22 cellular contexts compared by ENCODE assay signal in genomic region chr11:6650980-6651379, GRCh38. TPM values are rescaled to one million over a fixed set of nuclear protein-coding genes. Genes with fewer than 3 reads are reported as not detected.
DNase-seq lines count a peak whose midpoint lies in the region; ATAC-seq and TF ChIP-seq lines count a peak whose summit lies in the region.
"Had no signal": no experiment of that assay in that cellular context is flagged by ENCODE, and none has a peak within 500 bp of the region (broad histone marks: within the 10 kb centered on the region; RNA-seq: fewer than 3 reads in every experiment).

No MANE protein-coding gene starts in this region.

- no peak for TF ChIP-seq EP300 in SK-N-SH (IDR thresholded peaks at IDR 0.05; ENCODE audit: borderline replicate concordance in 1 of 2, low read depth in 1 of 2, low read length in 1 of 2)

- peak; percentile 57 for DNase-seq in A172 (ENCODE audit: low spot score)
- DNase-seq in GM13977 (ENCODE audit: low spot score): peak; percentile 5
- peak; percentile 50 for DNase-seq in activated T-cell treated with anti-CD3 and anti-CD28 coated beads, Interleukin-2, amount 50 U/mL, for 24 hours
- DNase-seq in iris pigment epithelial cell (ENCODE audit: low read depth): peak; percentile 11
- no peak for DNase-seq in activated gamma-delta T cell (lab: John Stamatoyannopoulos, UW)
- no peak for DNase-seq in SK-N-SH
- DNase-seq in COR-L47 (lab: John Stamatoyannopoulos, UW): no peak
- DNase-seq: AML-193, glutamatergic neuron, immature natural killer cell, KBM-7, lower lobe of right lung, NCI-H524, sigmoid colon, T-helper 9 cell, thyroid gland had no signal

- WGBS in SK-N-SH (ENCODE audit: low lambda C conversion rate): 74% methylated on average over 6 of the region's 6 CpGs

- H3K27ac ChIP-seq in SK-N-SH (ENCODE audit: low read depth in 2 of 2, low read length in 1 of 2): no peak overlapping the region
- H3K27ac ChIP-seq: HL-60, lower lobe of right lung, SJSA1, thyroid gland had no signal

- no peaks in the 10 kb centered on the region for H3K27me3 ChIP-seq in SK-N-SH (ENCODE audit: insufficient read depth)
- H3K27me3 ChIP-seq: sigmoid colon, SJSA1, thyroid gland had no signal

- TF ChIP-seq RAD21 in SK-N-SH (IDR thresholded peaks at IDR 0.05; ENCODE audit: low read length): no peak

- ATAC-seq in HG02885 (IDR thresholded peaks at IDR 0.05; ENCODE audit: poor library complexity, unreplicated experiment): no peak
- ATAC-seq: lower lobe of right lung had no signal

- H3K9me2 ChIP-seq in SK-N-SH: no peaks in the 10 kb centered on the region

- POLR2A ChIA-PET in SK-N-SH (lab: Yijun Ruan, JAX): no interaction called here

- H3K27ac Mint-ChIP-seq in activated T-cell treated with anti-CD3 and anti-CD28 coated beads, Interleukin-2, amount 50 U/mL, for 24 hours: no peak overlapping the region
- H3K27ac Mint-ChIP-seq: activated naive CD4-positive, alpha-beta T cell treated with anti-CD3 and anti-CD28 coated beads, Interleukin-2, amount 50 U/mL, for 24 hours; brain; dendritic cell treated with granulocyte-macrophage colony-stimulating factor and Interleukin-4, amounts not matched to agents 40 ng/mL and 50 ng/mL, for 4 days; immature natural killer cell had no signal

- no peak overlapping the region for H3K9ac ChIP-seq in SK-N-SH

- CTCF ChIA-PET in SK-N-SH (lab: Yijun Ruan, JAX): interaction anchor here (0.7 to 3.6 kb wide), 2 partner anchors 38 to 55 kb away, joined by 3 to 13 read pairs; no protein-coding TSS in a partner anchor

- in situ Hi-C loops in GM13977 (cut with MboI; ENCODE audit: low pct_unique_long_range_greater_than_20kb, low sequenced_read_pairs, unreplicated experiment): no loop called here

- no peak overlapping the region for H3K4me3 Mint-ChIP-seq in activated T-cell treated with anti-CD3 and anti-CD28 coated beads, Interleukin-2, amount 50 U/mL, for 24 hours
- H3K4me3 Mint-ChIP-seq: activated naive CD4-positive, alpha-beta T cell treated with anti-CD3 and anti-CD28 coated beads, Interleukin-2, amount 50 U/mL, for 24 hours; brain; dendritic cell treated with granulocyte-macrophage colony-stimulating factor and Interleukin-4, amounts not matched to agents 40 ng/mL and 50 ng/mL, for 4 days; immature natural killer cell had no signal

- no peaks in the 10 kb centered on the region for H4K20me1 ChIP-seq in SK-N-SH (ENCODE audit: insufficient read depth)

- no peaks in the 10 kb centered on the region for H3K9me3 Mint-ChIP-seq in activated T-cell treated with anti-CD3 and anti-CD28 coated beads, Interleukin-2, amount 50 U/mL, for 24 hours
- H3K9me3 Mint-ChIP-seq: activated naive CD4-positive, alpha-beta T cell treated with anti-CD3 and anti-CD28 coated beads, Interleukin-2, amount 50 U/mL, for 24 hours; brain; dendritic cell treated with granulocyte-macrophage colony-stimulating factor and Interleukin-4, amounts not matched to agents 40 ng/mL and 50 ng/mL, for 4 days; immature natural killer cell had no signal

- H3F3A ChIP-seq in SK-N-SH (replicated peaks; ENCODE audit: insufficient read depth): no peaks in the 10 kb centered on the region

- no peak for TF ChIP-seq CTCF in GM13977 (IDR thresholded peaks at IDR 0.05; ENCODE audit: extremely low read depth, insufficient read depth, missing control alignments)
- TF ChIP-seq CTCF in SK-N-SH (IDR thresholded peaks at IDR 0.05): no peak

- no peaks in the 10 kb centered on the region for H3K27me3 Mint-ChIP-seq in activated T-cell treated with anti-CD3 and anti-CD28 coated beads, Interleukin-2, amount 50 U/mL, for 24 hours
- H3K27me3 Mint-ChIP-seq: activated naive CD4-positive, alpha-beta T cell treated with anti-CD3 and anti-CD28 coated beads, Interleukin-2, amount 50 U/mL, for 24 hours had no signal

- H3K4me2 ChIP-seq in SK-N-SH: no peak overlapping the region

- H3K4me1 Mint-ChIP-seq in activated T-cell treated with anti-CD3 and anti-CD28 coated beads, Interleukin-2, amount 50 U/mL, for 24 hours (ENCODE audit: low read depth): no peaks in the 10 kb centered on the region

- H3K4me3 ChIP-seq in SK-N-SH (ENCODE audit: low read depth in 2 of 2, low read length in 1 of 2): no peak overlapping the region
- H3K4me3 ChIP-seq: lower lobe of right lung, sigmoid colon, SJSA1, thyroid gland had no signal

- H3K79me2 ChIP-seq in SK-N-SH (ENCODE audit: insufficient read depth): no peaks in the 10 kb centered on the region

- peaks cover 6 to 56% of the 10 kb centered on the region in 2 experiments; a peak in 2 of 4 replicates for H3K4me1 ChIP-seq in SK-N-SH (ENCODE audit: control insufficient read depth in 1 of 2, insufficient read depth in 2 of 2, low read depth in 1 of 2, low read length in 1 of 2)
- H3K4me1 ChIP-seq: SJSA1 had no signal

- no peaks in the 10 kb centered on the region for H3K36me3 ChIP-seq in SK-N-SH (replicated peaks in 1 of 2; ENCODE audit: control insufficient read depth in 1 of 2, insufficient read depth in 2 of 2, low read length in 1 of 2)
- H3K36me3 ChIP-seq: lower lobe of right lung, sigmoid colon, SJSA1, thyroid gland had no signal

- no peak overlapping the region for H2AFZ ChIP-seq in SK-N-SH (ENCODE audit: low read depth)

- H3K36me3 Mint-ChIP-seq in activated T-cell treated with anti-CD3 and anti-CD28 coated beads, Interleukin-2, amount 50 U/mL, for 24 hours (ENCODE audit: low read depth): no peaks in the 10 kb centered on the region
- H3K36me3 Mint-ChIP-seq: activated naive CD4-positive, alpha-beta T cell treated with anti-CD3 and anti-CD28 coated beads, Interleukin-2, amount 50 U/mL, for 24 hours; brain; immature natural killer cell had no signal

- H3K9me3 ChIP-seq in SK-N-SH: no peaks in the 10 kb centered on the region
- H3K9me3 ChIP-seq: lower lobe of right lung, sigmoid colon, SJSA1, thyroid gland had no signal

TF ChIP-seq in SK-N-SH, 30 proteins besides CTCF, POLR2A, EP300 and RAD21:
- TF ChIP-seq TEAD4 (IDR thresholded peaks at IDR 0.05; ENCODE audit: borderline replicate concordance, insufficient read depth): no peak
- TF ChIP-seq CHD2 (IDR thresholded peaks at IDR 0.05; ENCODE audit: low read length, partially characterized antibody): no peak
- no peak for TF ChIP-seq ZBTB33 (IDR thresholded peaks at IDR 0.05; ENCODE audit: borderline replicate concordance, low read depth)
- no peak for TF ChIP-seq ELF1 (IDR thresholded peaks at IDR 0.05)
- TF ChIP-seq YY1 (IDR thresholded peaks at IDR 0.05; ENCODE audit: low read depth): no peak
- no peak for TF ChIP-seq NRF1 (IDR thresholded peaks at IDR 0.05; ENCODE audit: low read depth, low read length)
- TF ChIP-seq TCF12 (IDR thresholded peaks at IDR 0.05): no peak
- TF ChIP-seq TAF1 (IDR thresholded peaks at IDR 0.05; ENCODE audit: borderline replicate concordance, low read depth, low read length): no peak
- no peak for TF ChIP-seq PBX3 (IDR thresholded peaks at IDR 0.05)
- TF ChIP-seq GABPA (IDR thresholded peaks at IDR 0.05; ENCODE audit: low read depth): no peak
- no peak for TF ChIP-seq MAX (IDR thresholded peaks at IDR 0.05; ENCODE audit: low read depth)

RNA-seq across cellular contexts. Expression of gene DCHS1, which starts 4.6 kb away (rescaled TPM):
- total RNA-seq in A172 (2014; rRNA removed; shearing (Covaris generic)): 2.3 and 3.8 TPM in 2 replicates
- polyA plus RNA-seq in SK-N-SH (2012; rRNA removed): 3.0 and 5.7 TPM in 2 replicates
- 1.0 and 2.3 TPM in 2 replicates for polyA plus RNA-seq in SK-N-SH (2012; cell fraction: cytosol; rRNA removed)
- 8.8 and 12.0 TPM in 2 replicates for polyA plus RNA-seq in SK-N-SH (2012; cell fraction: nucleus; rRNA removed)

RNA-seq across cellular contexts. Expression of gene TPP1, which starts 31.8 kb away (rescaled TPM):
- 31.7 and 34.9 TPM in 2 replicates for total RNA-seq in A172 (2014; rRNA removed; shearing (Covaris generic))
- polyA plus RNA-seq in SK-N-SH (2012; rRNA removed): 94.0 and 105 TPM in 2 replicates
- 81.8 and 90.2 TPM in 2 replicates for polyA plus RNA-seq in SK-N-SH (2012; cell fraction: cytosol; rRNA removed)
- 115 and 129 TPM in 2 replicates for polyA plus RNA-seq in SK-N-SH (2012; cell fraction: nucleus; rRNA removed)

RNA-seq across cellular contexts. Expression of gene MRPL17, which starts 32.2 kb away (rescaled TPM):
- 121 and 417 TPM in 2 replicates for total RNA-seq in A172 (2014; rRNA removed; shearing (Covaris generic))
- 88.3 and 88.6 TPM in 2 replicates for polyA plus RNA-seq in SK-N-SH (2012; rRNA removed)
- 77.8 and 86.6 TPM in 2 replicates for polyA plus RNA-seq in SK-N-SH (2012; cell fraction: cytosol; rRNA removed)
- 48.0 and 55.8 TPM in 2 replicates for polyA plus RNA-seq in SK-N-SH (2012; cell fraction: nucleus; rRNA removed)

RNA-seq across cellular contexts. Expression of gene TAF10, which starts 39.0 kb away (rescaled TPM):
- total RNA-seq in A172 (2014; rRNA removed; shearing (Covaris generic)): 53.6 and 67.5 TPM in 2 replicates
- polyA plus RNA-seq in SK-N-SH (2012; rRNA removed): 163 and 213 TPM in 2 replicates
- polyA plus RNA-seq in SK-N-SH (2012; cell fraction: cytosol; rRNA removed): 157 and 188 TPM in 2 replicates
- 180 and 245 TPM in 2 replicates for polyA plus RNA-seq in SK-N-SH (2012; cell fraction: nucleus; rRNA removed)

RNA-seq across cellular contexts. Expression of gene ILK, which starts 47.4 kb away (rescaled TPM):
- total RNA-seq in A172 (2014; rRNA removed; shearing (Covaris generic)): 210 and 231 TPM in 2 replicates
- polyA plus RNA-seq in SK-N-SH (2012; rRNA removed): 241 and 268 TPM in 2 replicates
- 142 and 187 TPM in 2 replicates for polyA plus RNA-seq in SK-N-SH (2012; cell fraction: cytosol; rRNA removed)
- 370 and 429 TPM in 2 replicates for polyA plus RNA-seq in SK-N-SH (2012; cell fraction: nucleus; rRNA removed)

Comparison
In these comparisons a context has a peak if more than half of its experiments do, and no peak if none do; other contexts are left out.
1. DNase-seq: peak in A172 (single experiment), GM13977 (single experiment), activated T-cell treated with anti-CD3 and anti-CD28 coated beads, Interleukin-2, amount 50 U/mL, for 24 hours (single experiment) and iris pigment epithelial cell (single experiment); none in activated gamma-delta T cell (single experiment), SK-N-SH (single experiment) and COR-L47 (single experiment).